ENCODE assay signal across 15 cellular contexts in the genomic region with DNA sequence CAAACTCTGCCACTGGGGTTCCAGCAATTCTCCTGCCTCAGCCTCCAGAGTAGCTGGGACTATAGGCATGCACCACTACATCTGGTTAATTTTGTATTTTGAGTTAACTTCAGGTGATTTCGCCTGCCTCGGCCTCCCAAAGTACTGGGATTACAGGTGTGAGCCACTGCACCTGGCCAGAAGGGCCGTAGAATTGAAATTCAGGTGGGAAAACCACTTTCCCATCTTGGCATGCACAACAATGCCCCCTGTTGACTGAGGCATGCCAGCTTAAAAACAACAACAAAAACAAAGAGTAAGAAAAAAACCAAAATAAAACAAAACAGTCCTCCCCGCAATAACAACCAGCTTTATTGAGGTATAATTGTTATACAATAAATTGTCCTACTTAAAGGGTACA. TPM values are rescaled to one million over a fixed set of nuclear protein-coding genes. Genes with fewer than 3 reads are reported as not detected.
DNase-seq lines count a peak whose midpoint lies in the region; ATAC-seq and TF ChIP-seq lines count a peak whose summit lies in the region.
"Had no signal": no experiment of that assay in that cellular context is flagged by ENCODE, and none has a peak within 500 bp of the region (broad histone marks: within the 10 kb centered on the region; RNA-seq: fewer than 3 reads in every experiment).

No MANE protein-coding gene starts in this region.

- H3K4me1 ChIP-seq in BE2C (peaks cover 10% of the 10 kb centered on the region), OCI-LY1 (ENCODE audit: insufficient read depth, low read length, severe bottlenecking) (peaks cover 26% of the 10 kb centered on the region)

- TF ChIP-seq CTCF in BE2C (IDR thresholded peaks at IDR 0.05; ENCODE audit: low read depth, low read length) (peak; percentile 79), GM12864 (IDR thresholded peaks at IDR 0.05; ENCODE audit: low read depth, low read length, missing control alignments) (peak; percentile 64), OCI-LY1 (IDR thresholded peaks at IDR 0.05; ENCODE audit: low read length) (peak; percentile 65), fibroblast of villous mesenchyme (IDR thresholded peaks at IDR 0.05; ENCODE audit: insufficient read depth, low read depth, low read length) (peak; percentile 25)

- H2AFZ ChIP-seq in OCI-LY1 (ENCODE audit: low read length), result no peak overlapping the region

- no peaks in the 10 kb centered on the region for H4K20me1 ChIP-seq in OCI-LY1 (ENCODE audit: insufficient read depth, low read length)

- no peak for DNase-seq in BE2C
- DNase-seq in GM12864 (ENCODE audit: low read depth), result no peak
- no peak for DNase-seq in fibroblast of villous mesenchyme (ENCODE audit: low read depth)
- no peak for DNase-seq in NAMALWA (ENCODE audit: low spot score)
- no peak for DNase-seq in activated naive CD8-positive, alpha-beta T cell treated with anti-CD3 and anti-CD28 coated beads, Interleukin-2, amount 50 U/mL, for 24 hours
- DNase-seq in NCI-H1048 (lab: John Stamatoyannopoulos, UW), result no peak
- DNase-seq in HPDE6-E6E7 (ENCODE audit: extremely low spot score), result no peak
- DNase-seq: activated CD4-positive, alpha-beta T cell treated with anti-CD3 and anti-CD28 coated beads, Interleukin-2, amount 10 ng/mL, durations not matched to agents 7 days and 5 days; CD4-positive, CD25-positive, alpha-beta regulatory T cell; foreskin fibroblast; kidney glomerular epithelial cell; naive thymus-derived CD4-positive, alpha-beta T cell; NK-92 treated with Interleukin-12 subunit alpha and Interleukin-12 subunit beta, amount 100 ng/mL, for 24 hours had no signal

- H3K9ac ChIP-seq in OCI-LY1 (ENCODE audit: low read length), result no peak overlapping the region

- no peak overlapping the region for H3K27ac Mint-ChIP-seq in activated naive CD8-positive, alpha-beta T cell treated with anti-CD3 and anti-CD28 coated beads, Interleukin-2, amount 50 U/mL, for 24 hours
- H3K27ac Mint-ChIP-seq: activated CD4-positive, alpha-beta T cell treated with anti-CD3 and anti-CD28 coated beads, Interleukin-2, amount 10 ng/mL, durations not matched to agents 7 days and 5 days; activated naive CD4-positive, alpha-beta T cell treated with anti-CD3 and anti-CD28 coated beads, Interleukin-2, amount 50 U/mL, for 24 hours; CD4-positive, CD25-positive, alpha-beta regulatory T cell had no signal

- H3K4me3 ChIP-seq in BE2C (ENCODE audit: low read depth, low read length) (no peak overlapping the region), GM12864 (ENCODE audit: low read depth, low read length) (no peak overlapping the region), OCI-LY1 (ENCODE audit: low read depth, low read length, poor library complexity, severe bottlenecking) (no peak overlapping the region), fibroblast of villous mesenchyme (ENCODE audit: low read depth, low read length) (no peak overlapping the region)

- H3K9me3 Mint-ChIP-seq in activated naive CD8-positive, alpha-beta T cell treated with anti-CD3 and anti-CD28 coated beads, Interleukin-2, amount 50 U/mL, for 24 hours, result no peaks in the 10 kb centered on the region
- H3K9me3 Mint-ChIP-seq: activated CD4-positive, alpha-beta T cell treated with anti-CD3 and anti-CD28 coated beads, Interleukin-2, amount 10 ng/mL, durations not matched to agents 7 days and 5 days; activated naive CD4-positive, alpha-beta T cell treated with anti-CD3 and anti-CD28 coated beads, Interleukin-2, amount 50 U/mL, for 24 hours; CD4-positive, CD25-positive, alpha-beta regulatory T cell; naive thymus-derived CD4-positive, alpha-beta T cell had no signal

- H3K27me3 Mint-ChIP-seq in activated naive CD8-positive, alpha-beta T cell treated with anti-CD3 and anti-CD28 coated beads, Interleukin-2, amount 50 U/mL, for 24 hours, result no peaks in the 10 kb centered on the region
- H3K27me3 Mint-ChIP-seq: activated CD4-positive, alpha-beta T cell treated with anti-CD3 and anti-CD28 coated beads, Interleukin-2, amount 10 ng/mL, durations not matched to agents 7 days and 5 days; activated naive CD4-positive, alpha-beta T cell treated with anti-CD3 and anti-CD28 coated beads, Interleukin-2, amount 50 U/mL, for 24 hours; CD4-positive, CD25-positive, alpha-beta regulatory T cell had no signal

- peaks cover 28% of the 10 kb centered on the region for H3K4me1 Mint-ChIP-seq in activated naive CD8-positive, alpha-beta T cell treated with anti-CD3 and anti-CD28 coated beads, Interleukin-2, amount 50 U/mL, for 24 hours

- no peaks in the 10 kb centered on the region for H3K36me3 Mint-ChIP-seq in activated naive CD8-positive, alpha-beta T cell treated with anti-CD3 and anti-CD28 coated beads, Interleukin-2, amount 50 U/mL, for 24 hours (ENCODE audit: low read depth)
- H3K36me3 Mint-ChIP-seq: activated naive CD4-positive, alpha-beta T cell treated with anti-CD3 and anti-CD28 coated beads, Interleukin-2, amount 50 U/mL, for 24 hours; CD4-positive, CD25-positive, alpha-beta regulatory T cell; naive thymus-derived CD4-positive, alpha-beta T cell had no signal

- no peaks in the 10 kb centered on the region for H3K27me3 ChIP-seq in BE2C
- H3K27me3 ChIP-seq in OCI-LY1 (ENCODE audit: insufficient read depth, low read length), result no peaks in the 10 kb centered on the region

- H3F3A ChIP-seq in OCI-LY1 (ENCODE audit: insufficient read depth, low read length), result no peaks in the 10 kb centered on the region

- H3K9me3 ChIP-seq in BE2C (no peaks in the 10 kb centered on the region), OCI-LY1 (ENCODE audit: low read length) (no peaks in the 10 kb centered on the region)

- H3K4me2 ChIP-seq in OCI-LY1 (ENCODE audit: low read length), result no peak overlapping the region

- H3K9me2 ChIP-seq in OCI-LY1 (ENCODE audit: low read depth, low read length), result no peaks in the 10 kb centered on the region

- no peaks in the 10 kb centered on the region for H3K36me3 ChIP-seq in BE2C
- no peaks in the 10 kb centered on the region for H3K36me3 ChIP-seq in OCI-LY1 (ENCODE audit: insufficient read depth, low read length)

- H3K79me2 ChIP-seq in OCI-LY1 (ENCODE audit: insufficient read depth, low read length), result no peaks in the 10 kb centered on the region

- no peak for ATAC-seq in activated naive CD8-positive, alpha-beta T cell treated with anti-CD3 and anti-CD28 coated beads, Interleukin-2, amount 50 U/mL, for 24 hours
- ATAC-seq: naive thymus-derived CD4-positive, alpha-beta T cell had no signal

- no peak overlapping the region for H3K27ac ChIP-seq in OCI-LY1 (ENCODE audit: low read depth, low read length, poor library complexity, severe bottlenecking)

- H3K4me3 Mint-ChIP-seq in activated naive CD8-positive, alpha-beta T cell treated with anti-CD3 and anti-CD28 coated beads, Interleukin-2, amount 50 U/mL, for 24 hours, result no peak overlapping the region
- H3K4me3 Mint-ChIP-seq: activated CD4-positive, alpha-beta T cell treated with anti-CD3 and anti-CD28 coated beads, Interleukin-2, amount 10 ng/mL, durations not matched to agents 7 days and 5 days; activated naive CD4-positive, alpha-beta T cell treated with anti-CD3 and anti-CD28 coated beads, Interleukin-2, amount 50 U/mL, for 24 hours; CD4-positive, CD25-positive, alpha-beta regulatory T cell; naive thymus-derived CD4-positive, alpha-beta T cell had no signal

RNA-seq across cellular contexts. Expression of gene RAB11A, which starts 32.6 kb away (rescaled TPM):
- polyA plus RNA-seq in BE2C (2012; ENCODE audit: insufficient read depth, insufficient read length, low read depth), result 233 TPM
- total RNA-seq in fibroblast of villous mesenchyme, result 50.3 and 51.0 TPM in 2 replicates

RNA-seq across cellular contexts. Expression of gene DENND4A, which starts 44.6 kb away (rescaled TPM):
- 14.0 TPM for polyA plus RNA-seq in BE2C (2012; ENCODE audit: insufficient read depth, insufficient read length, low read depth)
- total RNA-seq in fibroblast of villous mesenchyme, result 20.0 and 37.6 TPM in 2 replicates

Comparison
In these comparisons a context has a peak if more than half of its experiments do, and no peak if none do; other contexts are left out.
1. CTCF ChIP-seq: peak in every context shown above with its lines; median percentile 79 in BE2C; 65 in OCI-LY1; 64 in GM12864; 25 in fibroblast of villous mesenchyme.